In the genomic region with DNA sequence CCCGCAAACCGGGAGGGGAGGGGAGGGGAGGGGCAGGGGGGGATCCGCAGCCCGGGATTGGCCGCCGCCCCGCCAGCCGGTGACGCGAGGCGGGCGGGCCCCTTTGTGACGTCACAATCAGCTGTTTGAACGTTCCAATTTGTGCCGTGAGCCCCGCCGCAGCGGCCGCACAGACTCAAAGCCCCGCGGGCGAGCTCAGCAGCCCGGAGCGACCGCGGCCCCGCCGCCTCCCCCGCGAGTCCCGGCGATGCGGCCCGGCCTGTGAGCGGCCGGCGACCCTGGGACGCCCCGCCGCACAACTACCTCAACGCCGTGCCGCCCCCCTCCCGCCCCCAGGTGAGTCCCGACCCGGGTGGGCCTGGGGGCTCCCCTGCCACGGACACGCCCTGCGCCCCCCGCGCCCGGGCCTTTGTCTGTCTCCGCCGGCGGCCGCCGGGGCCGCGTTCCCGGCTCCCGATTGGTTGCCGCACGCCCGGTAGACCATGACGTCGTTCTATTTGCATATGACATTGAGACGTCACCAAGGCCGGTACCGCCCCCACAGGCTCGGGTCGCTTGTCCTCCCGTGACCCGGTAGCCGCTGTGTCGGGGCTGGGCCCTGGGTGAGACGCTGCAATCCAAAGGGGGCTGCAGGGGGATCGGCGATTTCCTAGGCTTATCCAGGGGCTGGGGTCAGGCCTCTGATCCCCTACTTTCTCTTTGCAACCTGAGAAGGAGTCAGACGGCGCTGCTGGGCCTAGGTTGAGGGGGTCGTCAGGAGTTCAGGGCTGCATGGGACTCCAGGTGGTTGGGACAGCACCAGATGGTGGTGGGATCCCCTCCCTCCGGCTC, we compare ENCODE assay signal across 9 cellular contexts. TPM values are rescaled to one million over a fixed set of nuclear protein-coding genes. Genes with fewer than 3 reads are reported as not detected.
DNase-seq lines count a peak whose midpoint lies in the region; ATAC-seq, FAIRE-seq and TF ChIP-seq lines count a peak whose summit lies in the region.
"Had no signal": no experiment of that assay in that cellular context is flagged by ENCODE, and none has a peak within 500 bp of the region (broad histone marks: within the 10 kb centered on the region; RNA-seq: fewer than 3 reads in every experiment).

A gene with protein sequence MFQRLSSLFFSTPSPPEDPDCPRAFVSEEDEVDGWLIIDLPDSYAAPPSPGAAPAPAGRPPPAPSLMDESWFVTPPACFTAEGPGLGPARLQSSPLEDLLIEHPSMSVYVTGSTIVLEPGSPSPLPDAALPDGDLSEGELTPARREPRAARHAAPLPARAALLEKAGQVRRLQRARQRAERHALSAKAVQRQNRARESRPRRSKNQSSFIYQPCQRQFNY (plus strand): TSS at position 168 of the 831 bp plus-strand sequence. CDS start 4,396 bp downstream, outside the sequence.

- ATAC-seq in A549 (peak; percentile 50 to 66), GM18909 (IDR thresholded peaks at IDR 0.05; ENCODE audit: poor library complexity, unreplicated experiment) (peak; percentile 52), HG03175 (IDR thresholded peaks at IDR 0.05; ENCODE audit: unreplicated experiment) (peak; percentile 67)
- ATAC-seq in activated CD4-positive, CD25-positive, alpha-beta regulatory T cell treated with anti-CD3 and anti-CD28 coated beads, Interleukin-2, amount 50 U/mL, for 24 hours, result peak; percentile 52 to 55

- no peak for TF ChIP-seq EP300 in A549 (IDR thresholded peaks at IDR 0.05)

- WGBS in A549 (ENCODE audit: missing lambda C conversion rate), result 5% methylated on average over 22 of the region's 82 CpGs
- 1 to 4% (median 2%) methylated on average over 15 to 82 of the region's 82 CpGs for WGBS in spleen, 5 donors

- TF ChIP-seq POLR2A in A549 (IDR thresholded peaks at IDR 0.05; ENCODE audit: low read length) (no peak), spleen (IDR thresholded peaks at IDR 0.05) (peak in 1 of 3 donors; percentile 35)

- POLR2A ChIA-PET in A549 (lab: Yijun Ruan, JAX), result interaction anchor here (1.0 to 1.6 kb wide), 4 partner anchors 9 to 146 kb away, joined by 3 to 12 read pairs (median 3); a partner anchor contains a TSS

- intact Hi-C loops in spleen (cut with DNase I; ENCODE audit: low total_unique reads), result loop anchor here (5.0 kb wide), 2 partner anchors 162 to 392 kb away; no protein-coding TSS in a partner anchor

- FAIRE-seq in A549 (lab: Jason Lieb, UNC), result no peak
- FAIRE-seq: G401.6 had no signal

- peak within 1 kb of the TSS; percentile 80 to 93 for H3K27ac ChIP-seq in A549
- H3K27ac ChIP-seq in spleen, result peak within 1 kb of the TSS; percentile 82 to 100 (median 99)

- no peaks in the 10 kb centered on the region for H3K9me3 ChIP-seq in A549
- no peaks in the 10 kb centered on the region for H3K9me3 ChIP-seq in spleen

- no peaks in the 10 kb centered on the region for H3K27me3 ChIP-seq in spleen (replicated peaks in 1 of 7)

- peak; percentile 82 to 89 for DNase-seq in A549 (ENCODE audit: low read depth in 1 of 2, low spot score in 1 of 2)
- peak; percentile 91 to 96 for DNase-seq in NCI-H446 (lab: John Stamatoyannopoulos, UW)
- DNase-seq in central memory CD4-positive, alpha-beta T cell, result peak; percentile 88
- DNase-seq in iris pigment epithelial cell (ENCODE audit: low read depth), result peak; percentile 89
- DNase-seq in spleen, result peak; percentile 95

- TF ChIP-seq CTCF in A549 (IDR thresholded peaks at IDR 0.05) (no peak), spleen (IDR thresholded peaks at IDR 0.05 in 8 of 11, conservative IDR thresholded peaks at IDR 0.05 in 3 of 11) (peak in 4 of 11 experiments; percentile 10 to 29 (median 22))

- CTCF ChIA-PET in A549 (lab: Yijun Ruan, JAX), result interaction anchor here (0.6 to 8.6 kb wide), 9 partner anchors 8 to 518 kb away, joined by 3 to 108 read pairs (median 4); no protein-coding TSS in a partner anchor

- peak within 1 kb of the TSS; percentile 94 for H3K4me3 ChIP-seq in A549
- H3K4me3 ChIP-seq in spleen, result peak within 1 kb of the TSS; percentile 63 to 79 (median 71)

- peak within 1 kb of the TSS; percentile 99 for H3K4me2 ChIP-seq in A549

- H3K36me3 ChIP-seq in spleen, result no peaks in the 10 kb centered on the region

- no peak for TF ChIP-seq RAD21 in A549 (conservative IDR thresholded peaks at IDR 0.05 in 1 of 2, IDR thresholded peaks at IDR 0.05 in 1 of 2)

- H3K4me1 ChIP-seq in A549, result peaks cover 26% of the 10 kb centered on the region
- H3K4me1 ChIP-seq in spleen, result peaks cover 7 to 62% (median 39%) of the 10 kb centered on the region in 6 donors

TF ChIP-seq in A549, 52 proteins besides CTCF, POLR2A, EP300 and RAD21:
- TF ChIP-seq FOSL2 (IDR thresholded peaks at IDR 0.05) (no peak), FOSL2 (CRISPR knock-in tag; IDR thresholded peaks at IDR 0.05) (no peak), POLR2AphosphoS2 (conservative IDR thresholded peaks at IDR 0.05; ENCODE audit: low read length) (no peak), ESRRA (IDR thresholded peaks at IDR 0.05; ENCODE audit: borderline replicate concordance, low read length) (peak; percentile 92), PHF8 (IDR thresholded peaks at IDR 0.05; ENCODE audit: borderline replicate concordance, low read depth) (peak; percentile 92), GATA3 (IDR thresholded peaks at IDR 0.05; ENCODE audit: borderline replicate concordance) (no peak), ZC3H11A (IDR thresholded peaks at IDR 0.05) (no peak)
- TF ChIP-seq, protein P1, sequence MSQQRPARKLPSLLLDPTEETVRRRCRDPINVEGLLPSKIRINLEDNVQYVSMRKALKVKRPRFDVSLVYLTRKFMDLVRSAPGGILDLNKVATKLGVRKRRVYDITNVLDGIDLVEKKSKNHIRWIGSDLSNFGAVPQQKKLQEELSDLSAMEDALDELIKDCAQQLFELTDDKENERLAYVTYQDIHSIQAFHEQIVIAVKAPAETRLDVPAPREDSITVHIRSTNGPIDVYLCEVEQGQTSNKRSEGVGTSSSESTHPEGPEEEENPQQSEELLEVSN (IDR thresholded peaks at IDR 0.05; ENCODE audit: borderline replicate concordance, low read depth), result no peak
- TF ChIP-seq, protein P2, sequence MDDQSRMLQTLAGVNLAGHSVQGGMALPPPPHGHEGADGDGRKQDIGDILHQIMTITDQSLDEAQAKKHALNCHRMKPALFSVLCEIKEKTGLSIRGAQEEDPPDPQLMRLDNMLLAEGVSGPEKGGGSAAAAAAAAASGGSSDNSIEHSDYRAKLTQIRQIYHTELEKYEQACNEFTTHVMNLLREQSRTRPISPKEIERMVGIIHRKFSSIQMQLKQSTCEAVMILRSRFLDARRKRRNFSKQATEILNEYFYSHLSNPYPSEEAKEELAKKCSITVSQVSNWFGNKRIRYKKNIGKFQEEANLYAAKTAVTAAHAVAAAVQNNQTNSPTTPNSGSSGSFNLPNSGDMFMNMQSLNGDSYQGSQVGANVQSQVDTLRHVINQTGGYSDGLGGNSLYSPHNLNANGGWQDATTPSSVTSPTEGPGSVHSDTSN (IDR thresholded peaks at IDR 0.05), result peak; percentile 45; the same call in 1 of the 2 replicates

RNA-seq across cellular contexts. Expression of the gene that starts here (rescaled TPM):
- 2.2 and 3.6 TPM in 2 replicates for polyA plus RNA-seq in A549 (2011; rRNA removed)
- polyA plus RNA-seq in A549 (2012; cell fraction: cytosol; rRNA removed), result 1.9 and 2.7 TPM in 2 replicates
- polyA plus RNA-seq in A549 (2012; cell fraction: nucleus; rRNA removed), result 2.9 and 4.8 TPM in 2 replicates
- polyA plus RNA-seq in A549 (2017; fragmentation: RNase III; extraction: RNeasy Plus Mini Kit Qiagen cat#74134 plus additional on column Dnase treatment), result 3.5 to 5.2 TPM (median 4.5 TPM) in 3 replicates
- 3.7 and 4.4 TPM in 2 replicates for polyA minus RNA-seq in A549 (2011; rRNA and poly(A)+ RNA removed)
- total RNA-seq in spleen, result 10 to 100 TPM in 1 of 7 donors, 1 to 10 TPM in 6; 4.8 to 10.6 (median 7.4) TPM
- polyA plus RNA-seq in spleen, result 1 to 10 TPM; 2.0 to 3.0 (median 2.6) TPM

Comparison
In these comparisons a context has a peak if more than half of its experiments do, and no peak if none do; other contexts are left out.
1. Peak in every context shown above with its lines: DNase-seq, ATAC-seq, H3K4me3 ChIP-seq and H3K27ac ChIP-seq.